In the genomic region with DNA sequence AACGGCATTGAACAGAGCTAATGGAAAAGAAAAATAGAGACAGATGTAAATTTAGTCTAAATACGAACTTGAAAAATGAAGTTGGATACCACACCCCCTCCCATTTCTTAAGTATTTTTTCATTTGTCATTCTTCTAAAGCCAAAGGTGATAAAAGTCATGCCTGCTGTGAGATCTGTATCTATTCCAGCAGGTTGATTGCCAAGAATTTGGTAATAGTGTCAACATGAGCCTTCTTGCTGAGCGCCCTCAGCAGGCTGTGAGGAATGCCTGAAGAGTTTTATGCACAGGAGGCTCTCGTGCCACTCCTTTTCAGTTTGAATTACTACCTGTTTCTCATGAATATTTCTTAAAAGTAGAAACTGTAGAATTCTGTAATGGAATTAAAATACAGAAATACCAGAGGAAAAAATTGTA, we compare ENCODE assay signal across 12 cellular contexts.
DNase-seq lines count a peak whose midpoint lies in the region; ATAC-seq and TF ChIP-seq lines count a peak whose summit lies in the region.
"Had no signal": no experiment of that assay in that cellular context is flagged by ENCODE, and none has a peak within 500 bp of the region (broad histone marks: within the 10 kb centered on the region; RNA-seq: fewer than 3 reads in every experiment).

No MANE protein-coding gene starts in this region.

- H3K9me2 ChIP-seq in GM23248 (ENCODE audit: insufficient read depth), result no peaks in the 10 kb centered on the region

- H3K4me3 ChIP-seq in GM23248 (no peak overlapping the region), RWPE2 (ENCODE audit: severe bottlenecking) (no peak overlapping the region), cardiac muscle cell (no peak overlapping the region)

- H2AFZ ChIP-seq in GM23248, result no peak overlapping the region

- H4K20me1 ChIP-seq in GM23248 (ENCODE audit: insufficient read depth), result no peaks in the 10 kb centered on the region

- 0 out of 2 replicates have a peak, but pooled peaks cover 4% of the 10 kb centered on the region for H3K36me3 ChIP-seq in GM23248 (ENCODE audit: low read depth)
- H3K36me3 ChIP-seq in RWPE2 (ENCODE audit: low read depth), result peaks cover 7% of the 10 kb centered on the region; the same call in 1 of the 2 replicates
- H3K36me3 ChIP-seq in cardiac muscle cell, result peaks cover 4% of the 10 kb centered on the region

- H3K9ac ChIP-seq in GM23248, result no peak overlapping the region

- H3K79me2 ChIP-seq in GM23248 (ENCODE audit: insufficient read depth), result no peaks in the 10 kb centered on the region

- TF ChIP-seq CTCF in RWPE2 (IDR thresholded peaks at IDR 0.05; ENCODE audit: poor library complexity, severe bottlenecking), result peak; percentile 13
- TF ChIP-seq CTCF in cardiac muscle cell (IDR thresholded peaks at IDR 0.05; ENCODE audit: low read depth, low read length), result peak; percentile 7

- H3K4me1 ChIP-seq in GM23248 (ENCODE audit: insufficient read depth), result peaks cover 17% of the 10 kb centered on the region
- peaks cover 15% of the 10 kb centered on the region for H3K4me1 ChIP-seq in RWPE2 (ENCODE audit: insufficient read depth, poor library complexity, severe bottlenecking)
- no peaks in the 10 kb centered on the region for H3K4me1 ChIP-seq in cardiac muscle cell (ENCODE audit: low read depth)

- intact Hi-C loops in left colon (cut with DNase I, micrococcal nuclease), result no loop called here

- no peak overlapping the region for H3K4me2 ChIP-seq in GM23248 (ENCODE audit: unreplicated experiment)

- DNase-seq in GM23248, result peak; percentile 42
- DNase-seq in RWPE2 (ENCODE audit: low spot score), result no peak
- DNase-seq in cardiac muscle cell (ENCODE audit: low read depth in 1 of 2, low spot score in 1 of 2), result peak in 1 of 2 donors; percentile 44
- DNase-seq in renal cortical epithelial cell (ENCODE audit: low read depth), result peak; percentile 29
- DNase-seq in HuH-7 (ENCODE audit: low spot score), result no peak
- no peak for DNase-seq in left colon
- DNase-seq: activated CD4-positive, alpha-beta memory T cell treated with anti-CD3 and anti-CD28 coated beads for 36 hours; DMS79 treated with DMSO at 0.1 percent for 48 hours; IMR-90; small intestine had no signal

- in situ Hi-C loops in GM23248 (cut with MboI), result no loop called here

- no peaks in the 10 kb centered on the region for H3K9me3 ChIP-seq in GM23248 (ENCODE audit: low read depth)
- no peaks in the 10 kb centered on the region for H3K9me3 ChIP-seq in RWPE2 (ENCODE audit: severe bottlenecking)
- no peaks in the 10 kb centered on the region for H3K9me3 ChIP-seq in cardiac muscle cell (ENCODE audit: low read depth)

- ATAC-seq in RWPE2 (ENCODE audit: low read depth) (peak; percentile 26; the same call in 1 of the 3 replicates), HG02623 (IDR thresholded peaks at IDR 0.05; ENCODE audit: unreplicated experiment) (no peak), GM21576 (IDR thresholded peaks at IDR 0.05; ENCODE audit: unreplicated experiment) (no peak), left colon (no peak)

- H3K27me3 ChIP-seq in GM23248 (replicated peaks; ENCODE audit: insufficient read depth), result no peaks in the 10 kb centered on the region
- H3K27me3 ChIP-seq in RWPE2 (ENCODE audit: insufficient read depth, poor library complexity, severe bottlenecking), result no peaks in the 10 kb centered on the region
- H3K27me3 ChIP-seq in cardiac muscle cell, result no peaks in the 10 kb centered on the region

- H3K27ac ChIP-seq in GM23248, result no peak overlapping the region
- H3K27ac ChIP-seq in RWPE2 (ENCODE audit: poor library complexity, severe bottlenecking), result no peak overlapping the region
- peak overlapping the region; percentile 69 for H3K27ac ChIP-seq in cardiac muscle cell

- WGBS in GM23248 (ENCODE audit: low coverage in 1 of 2, low lambda C conversion rate in 2 of 2, missing lambda C conversion rate in 2 of 2), 2 experiments, result 16 to 18% methylated on average over 4 of the region's 4 CpGs

- H3F3A ChIP-seq in GM23248 (ENCODE audit: insufficient read depth), result peaks cover 19% of the 10 kb centered on the region

Comparison
In these comparisons a context has a peak if more than half of its experiments do, and no peak if none do; other contexts are left out.
1. DNase-seq: peak in GM23248 (single experiment) and renal cortical epithelial cell (single experiment); none in RWPE2 (single experiment), HuH-7 (single experiment) and left colon (0 of 2).